11 cellular contexts compared by ENCODE assay signal in the genomic region with DNA sequence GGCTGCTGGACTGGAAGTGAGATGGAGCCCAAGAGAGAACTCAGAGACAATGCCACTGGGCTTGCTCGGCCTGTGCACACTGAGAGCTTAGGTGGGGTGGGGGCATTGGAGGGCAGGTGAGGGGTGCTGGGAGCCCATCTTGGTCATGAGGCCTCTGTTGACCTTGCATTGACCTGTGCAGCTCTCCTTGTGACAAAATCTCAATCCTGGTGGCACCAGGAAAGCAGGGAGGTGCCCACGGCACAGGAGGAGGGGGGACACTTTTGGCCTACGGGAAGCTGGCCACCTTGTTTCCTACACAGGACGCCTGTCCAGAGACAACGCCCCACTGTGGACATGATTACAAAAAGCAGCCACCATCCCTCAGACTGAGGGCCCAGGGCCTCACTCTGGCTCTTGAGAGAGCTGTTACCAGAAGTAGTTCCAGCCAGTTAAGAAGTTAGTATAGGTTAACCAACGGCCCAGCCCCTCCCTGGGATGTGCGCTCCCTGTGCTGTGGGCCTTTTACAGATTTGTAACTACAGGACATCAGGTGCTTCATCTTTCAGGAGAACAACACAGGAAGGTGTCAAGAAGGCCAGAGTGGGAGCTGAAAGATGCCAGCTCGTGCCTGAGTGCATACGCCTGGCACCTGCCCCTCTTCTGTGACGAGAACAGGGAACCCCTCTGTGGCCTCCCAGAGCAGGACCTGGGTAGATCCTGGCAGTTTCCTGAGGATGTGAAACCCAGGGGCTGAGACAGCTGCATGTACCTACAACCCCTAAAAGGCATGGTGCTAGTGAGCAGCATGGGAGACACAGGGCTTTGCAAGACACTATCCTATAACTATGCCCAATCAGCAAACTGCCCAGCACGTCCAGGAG. TPM values are rescaled to one million over a fixed set of nuclear protein-coding genes. Genes with fewer than 3 reads are reported as not detected.
DNase-seq lines count a peak whose midpoint lies in the region; ATAC-seq and TF ChIP-seq lines count a peak whose summit lies in the region.
"Had no signal": no experiment of that assay in that cellular context is flagged by ENCODE, and none has a peak within 500 bp of the region (broad histone marks: within the 10 kb centered on the region; RNA-seq: fewer than 3 reads in every experiment).

No MANE protein-coding gene starts in this region.

- no peak overlapping the region for H3K27ac ChIP-seq in coronary artery

- H3K9me3 ChIP-seq in T-helper 17 cell (ENCODE audit: control insufficient read depth, low read length, poor library complexity, severe bottlenecking) (no peaks in the 10 kb centered on the region), mucosa of descending colon (no peaks in the 10 kb centered on the region)
- H3K9me3 ChIP-seq: heart right ventricle had no signal

- H3K27me3 Mint-ChIP-seq in T-helper 1 cell treated with Interleukin-12 subunit alpha and Interleukin-12 subunit beta and Interleukin-4 antibody, amounts not matched to agents 30 μg/mL and 1 μg/mL, for 36 hours (ENCODE audit: low read depth) = no peaks in the 10 kb centered on the region
- H3K27me3 Mint-ChIP-seq in dendritic cell treated with granulocyte-macrophage colony-stimulating factor and Interleukin-4, amounts not matched to agents 40 ng/mL and 50 ng/mL, for 4 days = peaks cover 2% of the 10 kb centered on the region
- no peaks in the 10 kb centered on the region for H3K27me3 Mint-ChIP-seq in T-helper 17 cell

- ATAC-seq in GM21528 (IDR thresholded peaks at IDR 0.05; ENCODE audit: low FRiP score, unreplicated experiment) (peak; percentile 70), HG03342 (IDR thresholded peaks at IDR 0.05; ENCODE audit: unreplicated experiment) (peak; percentile 58), T-helper 17 cell (no peak), mucosa of descending colon (no peak)
- ATAC-seq: heart right ventricle had no signal

- DNase-seq in T-helper 1 cell = no peak
- DNase-seq in T-helper 17 cell = no peak
- DNase-seq in coronary artery (ENCODE audit: low spot score) = no peak
- DNase-seq in mucosa of descending colon = no peak
- DNase-seq: heart right ventricle, NCI-H1930 had no signal

- H3K9me3 Mint-ChIP-seq in T-helper 1 cell treated with Interleukin-12 subunit alpha and Interleukin-12 subunit beta and Interleukin-4 antibody, amounts not matched to agents 30 μg/mL and 1 μg/mL, for 36 hours = no peaks in the 10 kb centered on the region
- no peaks in the 10 kb centered on the region for H3K9me3 Mint-ChIP-seq in dendritic cell treated with granulocyte-macrophage colony-stimulating factor and Interleukin-4, amounts not matched to agents 40 ng/mL and 50 ng/mL, for 4 days

- no peak overlapping the region for H3K4me3 Mint-ChIP-seq in T-helper 1 cell treated with Interleukin-12 subunit alpha and Interleukin-12 subunit beta and Interleukin-4 antibody, amounts not matched to agents 30 μg/mL and 1 μg/mL, for 36 hours
- H3K4me3 Mint-ChIP-seq in dendritic cell treated with granulocyte-macrophage colony-stimulating factor and Interleukin-4, amounts not matched to agents 40 ng/mL and 50 ng/mL, for 4 days = no peak overlapping the region
- H3K4me3 Mint-ChIP-seq in T-helper 17 cell = no peak overlapping the region

- H3K4me1 ChIP-seq in mucosa of descending colon (ENCODE audit: low read depth) = peaks cover 20% of the 10 kb centered on the region

- H3K27ac Mint-ChIP-seq in T-helper 1 cell treated with Interleukin-12 subunit alpha and Interleukin-12 subunit beta and Interleukin-4 antibody, amounts not matched to agents 30 μg/mL and 1 μg/mL, for 36 hours = peak overlapping the region; percentile 67
- peak overlapping the region; percentile 9 for H3K27ac Mint-ChIP-seq in dendritic cell treated with granulocyte-macrophage colony-stimulating factor and Interleukin-4, amounts not matched to agents 40 ng/mL and 50 ng/mL, for 4 days
- no peak overlapping the region for H3K27ac Mint-ChIP-seq in T-helper 17 cell

- intact Hi-C loops in dendritic cell treated with granulocyte-macrophage colony-stimulating factor and Interleukin-4, amounts not matched to agents 40 ng/mL and 50 ng/mL, for 4 days (cut with micrococcal nuclease) = no loop called here
- intact Hi-C loops in mucosa of descending colon (cut with DNase I, micrococcal nuclease) = no loop called here

- no peaks in the 10 kb centered on the region for H3K36me3 ChIP-seq in mucosa of descending colon (ENCODE audit: low read depth)

- no peak for TF ChIP-seq CTCF in coronary artery (IDR thresholded peaks at IDR 0.05)
- TF ChIP-seq CTCF in mucosa of descending colon (IDR thresholded peaks at IDR 0.05) = no peak

- H3K36me3 Mint-ChIP-seq in T-helper 1 cell treated with Interleukin-12 subunit alpha and Interleukin-12 subunit beta and Interleukin-4 antibody, amounts not matched to agents 30 μg/mL and 1 μg/mL, for 36 hours (ENCODE audit: low read depth) = no peaks in the 10 kb centered on the region
- no peaks in the 10 kb centered on the region for H3K36me3 Mint-ChIP-seq in dendritic cell treated with granulocyte-macrophage colony-stimulating factor and Interleukin-4, amounts not matched to agents 40 ng/mL and 50 ng/mL, for 4 days (ENCODE audit: low read depth)
- H3K36me3 Mint-ChIP-seq in T-helper 17 cell (ENCODE audit: low read depth) = peaks cover 2% of the 10 kb centered on the region

- peaks cover 8% of the 10 kb centered on the region for H3K4me1 Mint-ChIP-seq in T-helper 1 cell treated with Interleukin-12 subunit alpha and Interleukin-12 subunit beta and Interleukin-4 antibody, amounts not matched to agents 30 μg/mL and 1 μg/mL, for 36 hours (ENCODE audit: low read depth)
- peaks cover 77% of the 10 kb centered on the region for H3K4me1 Mint-ChIP-seq in dendritic cell treated with granulocyte-macrophage colony-stimulating factor and Interleukin-4, amounts not matched to agents 40 ng/mL and 50 ng/mL, for 4 days (ENCODE audit: low read depth)
- peaks cover 5% of the 10 kb centered on the region for H3K4me1 Mint-ChIP-seq in T-helper 17 cell

- H3K4me3 ChIP-seq in coronary artery = no peak overlapping the region
- no peak overlapping the region for H3K4me3 ChIP-seq in mucosa of descending colon
- H3K4me3 ChIP-seq: heart right ventricle had no signal

RNA-seq across cellular contexts. Expression of a gene that starts 10.3 kb away (rescaled TPM):
- total RNA-seq in T-helper 17 cell (under 1 TPM; 0.77 to 0.83 TPM), mucosa of descending colon (under 1 TPM; 0.60 to 0.95 (median 0.61) TPM)
- total RNA-seq: A673 had no signal

RNA-seq across cellular contexts. Expression of a gene that starts 41.5 kb away (rescaled TPM):
- total RNA-seq in T-helper 17 cell (10 to 100 TPM; 57.7 to 65.1 TPM), mucosa of descending colon (10 to 100 TPM; 44.8 to 53.7 (median 47.4) TPM)

Comparison
In these comparisons a context has a peak if more than half of its experiments do, and no peak if none do; other contexts are left out.
1. ATAC-seq: peak in GM21528 (single experiment) and HG03342 (single experiment); none in T-helper 17 cell (single experiment) and mucosa of descending colon (single experiment).